ENCODE assay signal across 1 cellular context in genomic region chr17:59842901-59843652, GRCh38.
TF ChIP-seq lines count a peak whose summit lies in the region.

No MANE protein-coding gene starts in this region.

TF ChIP-seq in HepG2, 621 proteins besides CTCF, POLR2A, EP300 and RAD21 (continued from another document and continues in another):
- peak; percentile 95 for TF ChIP-seq AFF4 (CRISPR knock-in tag; IDR thresholded peaks at IDR 0.05)
- no peak for TF ChIP-seq NPAS2 (CRISPR knock-in tag; IDR thresholded peaks at IDR 0.05; ENCODE audit: borderline replicate concordance)
- peak; percentile 61; the same call in 1 of the 2 replicates for TF ChIP-seq ZNF317 (CRISPR knock-in tag; IDR thresholded peaks at IDR 0.05)
- TF ChIP-seq ZBTB14 (CRISPR knock-in tag; IDR thresholded peaks at IDR 0.05): no peak
- TF ChIP-seq ZNF616 (CRISPR knock-in tag; IDR thresholded peaks at IDR 0.05; ENCODE audit: low read depth): peak; percentile 85; the same call in 1 of the 2 replicates
- TF ChIP-seq HNF4A (CRISPR knock-in tag; IDR thresholded peaks at IDR 0.05): peak; percentile 27; the same call in 1 of the 2 replicates
- no peak; the same call in 1 of the 2 replicates for TF ChIP-seq MXD3 (CRISPR knock-in tag; IDR thresholded peaks at IDR 0.05)
- peak; percentile 49; the same call in 1 of the 2 replicates for TF ChIP-seq RCOR2 (CRISPR knock-in tag; IDR thresholded peaks at IDR 0.05)
- TF ChIP-seq NRL (CRISPR knock-in tag; IDR thresholded peaks at IDR 0.05; ENCODE audit: borderline replicate concordance): 0 out of 2 replicates have a peak, but pooled peaks have one; percentile 41
- peak; percentile 61 for TF ChIP-seq NCOA2 (CRISPR knock-in tag; IDR thresholded peaks at IDR 0.05)
- 0 out of 2 replicates have a peak, but pooled peaks have one; percentile 51 for TF ChIP-seq XBP1 (CRISPR knock-in tag; IDR thresholded peaks at IDR 0.05)
- peak; percentile 100 for TF ChIP-seq PAF1 (CRISPR knock-in tag; IDR thresholded peaks at IDR 0.05)
- TF ChIP-seq ZNF572 (CRISPR knock-in tag; IDR thresholded peaks at IDR 0.05): peak; percentile 84; the same call in 1 of the 2 replicates
- peak; percentile 20; the same call in 1 of the 2 replicates for TF ChIP-seq RNF219 (CRISPR knock-in tag; IDR thresholded peaks at IDR 0.05)
- TF ChIP-seq DMAP1 (CRISPR knock-in tag; IDR thresholded peaks at IDR 0.05): peak; percentile 43; the same call in 1 of the 2 replicates
- peak; percentile 74; the same call in 1 of the 2 replicates for TF ChIP-seq ZNF546 (CRISPR knock-in tag; conservative IDR thresholded peaks at IDR 0.05)
- TF ChIP-seq LRRFIP1 (CRISPR knock-in tag; conservative IDR thresholded peaks at IDR 0.05): peak; percentile 79; the same call in 1 of the 2 replicates
- TF ChIP-seq ZNF878 (CRISPR knock-in tag; IDR thresholded peaks at IDR 0.05): peak; percentile 82
- no peak for TF ChIP-seq ZNF275 (CRISPR knock-in tag; IDR thresholded peaks at IDR 0.05; ENCODE audit: borderline replicate concordance)
- no peak for TF ChIP-seq CCAR2 (optimal IDR thresholded peaks at IDR 0.05; ENCODE audit: low read depth, low read length)
- TF ChIP-seq ZNF460 (CRISPR knock-in tag; IDR thresholded peaks at IDR 0.05; ENCODE audit: borderline replicate concordance): no peak
- no peak; the same call in 1 of the 2 replicates for TF ChIP-seq PRDM10 (CRISPR knock-in tag; IDR thresholded peaks at IDR 0.05; ENCODE audit: low read depth)
- TF ChIP-seq ATF4 (CRISPR knock-in tag; IDR thresholded peaks at IDR 0.05): peak in 1 of 2 experiments; percentile 79; a peak in 2 of 4 replicates
- TF ChIP-seq PRPF4 (IDR thresholded peaks at IDR 0.05; ENCODE audit: low read depth, low read length, poor library complexity, severe bottlenecking): no peak
- TF ChIP-seq HOXA5 (CRISPR knock-in tag; IDR thresholded peaks at IDR 0.05): peak; percentile 83; the same call in 1 of the 2 replicates
- peak; percentile 0 for TF ChIP-seq ZNF781 (CRISPR knock-in tag; IDR thresholded peaks at IDR 0.05; ENCODE audit: borderline replicate concordance, not compliant biosample characterization)
- peak; percentile 91; the same call in 1 of the 2 replicates for TF ChIP-seq HMGXB3 (CRISPR knock-in tag; IDR thresholded peaks at IDR 0.05; ENCODE audit: borderline replicate concordance)
- peak; percentile 100 for TF ChIP-seq SSRP1 (CRISPR knock-in tag; IDR thresholded peaks at IDR 0.05)
- peak; percentile 16 for TF ChIP-seq ZSCAN12 (CRISPR knock-in tag; IDR thresholded peaks at IDR 0.05)
- no peak for TF ChIP-seq HCFC1 (IDR thresholded peaks at IDR 0.05; ENCODE audit: low read depth, low read length)
- peak; percentile 88 for TF ChIP-seq ZNF780A (CRISPR knock-in tag; IDR thresholded peaks at IDR 0.05)
- 0 out of 2 replicates have a peak, but pooled peaks have one; percentile 9 for TF ChIP-seq ZNF772 (CRISPR knock-in tag; IDR thresholded peaks at IDR 0.05)
- 0 out of 2 replicates have a peak, but pooled peaks have one; percentile 25 for TF ChIP-seq ZNF367 (CRISPR knock-in tag; IDR thresholded peaks at IDR 0.05; ENCODE audit: borderline replicate concordance)
- TF ChIP-seq SMARCC2 (IDR thresholded peaks at IDR 0.05): peak; percentile 76
- peak; percentile 46; the same call in 1 of the 2 replicates for TF ChIP-seq GLI4 (CRISPR knock-in tag; IDR thresholded peaks at IDR 0.05; ENCODE audit: borderline replicate concordance)
- TF ChIP-seq CEBPB (IDR thresholded peaks at IDR 0.05; ENCODE audit: borderline replicate concordance, low read depth, low read length): no peak
- peak; percentile 3; the same call in 1 of the 2 replicates for TF ChIP-seq NR2F6 (IDR thresholded peaks at IDR 0.05)
- peak; percentile 42; the same call in 1 of the 2 replicates for TF ChIP-seq NR2F6 (CRISPR knock-in tag; IDR thresholded peaks at IDR 0.05)
- peak; percentile 45; the same call in 1 of the 2 replicates for TF ChIP-seq ZNF510 (CRISPR knock-in tag; IDR thresholded peaks at IDR 0.05; ENCODE audit: low read depth)
